ENCODE assay signal across 27 cellular contexts in genomic region chr7:131747625-131748024, GRCh38.
DNase-seq lines count a peak whose midpoint lies in the region; ATAC-seq and TF ChIP-seq lines count a peak whose summit lies in the region.
"Had no signal": no experiment of that assay in that cellular context is flagged by ENCODE, and none has a peak within 500 bp of the region (broad histone marks: within the 10 kb centered on the region; RNA-seq: fewer than 3 reads in every experiment).

No MANE protein-coding gene starts in this region.

- no peak for ATAC-seq in HG02852 (IDR thresholded peaks at IDR 0.05; ENCODE audit: unreplicated experiment)
- ATAC-seq: activated naive CD4-positive, alpha-beta T cell treated with anti-CD3 and anti-CD28 coated beads, Interleukin-2, amount 50 U/mL, for 72 hours; foreskin keratinocyte; mucosa of descending colon; upper lobe of right lung had no signal

- TF ChIP-seq CTCF in BE2C (IDR thresholded peaks at IDR 0.05; ENCODE audit: low read depth, low read length): no peak

- H3K4me1 ChIP-seq in endocrine pancreas (ENCODE audit: control insufficient read depth, insufficient read depth, low read length): no peaks in the 10 kb centered on the region
- no peaks in the 10 kb centered on the region for H3K4me1 ChIP-seq in BE2C
- H3K4me1 ChIP-seq: ascending aorta, foreskin keratinocyte, sigmoid colon, SJSA1, upper lobe of right lung had no signal

- no peaks in the 10 kb centered on the region for H3K36me3 ChIP-seq in endocrine pancreas (ENCODE audit: control insufficient read depth, insufficient read depth, low read length)
- no peaks in the 10 kb centered on the region for H3K36me3 ChIP-seq in BE2C
- H3K36me3 ChIP-seq: ascending aorta, sigmoid colon, SJSA1, upper lobe of right lung had no signal

- peak overlapping the region; percentile 5 for H3K4me3 ChIP-seq in endocrine pancreas (ENCODE audit: control insufficient read depth, insufficient read depth, low read length)
- H3K4me3 ChIP-seq in BE2C (ENCODE audit: low read depth, low read length): no peak overlapping the region
- H3K4me3 ChIP-seq: ascending aorta, dorsolateral prefrontal cortex, mucosa of descending colon, sigmoid colon, SJSA1, upper lobe of right lung had no signal

- H3K27me3 ChIP-seq in endocrine pancreas (ENCODE audit: control insufficient read depth, insufficient read depth, low read length) (no peaks in the 10 kb centered on the region), BE2C (peaks cover 4% of the 10 kb centered on the region; the same call in 1 of the 2 replicates)
- H3K27me3 ChIP-seq: ascending aorta, sigmoid colon, SJSA1, upper lobe of right lung had no signal

- no peak overlapping the region for H3K9ac ChIP-seq in endocrine pancreas (ENCODE audit: control insufficient read depth, insufficient read depth, low read length)

- H3K9me3 ChIP-seq in endocrine pancreas (ENCODE audit: control insufficient read depth, low read length) (no peaks in the 10 kb centered on the region), BE2C (no peaks in the 10 kb centered on the region)
- H3K9me3 ChIP-seq: ascending aorta, mucosa of descending colon, sigmoid colon, SJSA1, upper lobe of right lung had no signal

- DNase-seq in NCI-H510A treated with DMSO at 0.1 percent for 48 hours (lab: John Stamatoyannopoulos, UW) (peak; percentile 5), NCI-H510A (lab: John Stamatoyannopoulos, UW) (no peak), NCI-H1105 treated with DMSO at 0.1 percent for 48 hours (lab: John Stamatoyannopoulos, UW) (peak; percentile 71), BE2C (no peak), iPS-NIHi11 (ENCODE audit: low spot score) (no peak), NCI-H1092 (lab: John Stamatoyannopoulos, UW) (no peak)
- DNase-seq: activated CD4-positive, alpha-beta T cell treated with anti-CD3 and anti-CD28 coated beads, Interleukin-2, amount 10 ng/mL, durations not matched to agents 7 days and 5 days; central memory CD4-positive, alpha-beta T cell; dorsolateral prefrontal cortex; erythroblast; foreskin keratinocyte; GF-D8; HCEC 1CT; islet precursor cell; KG1; mucosa of descending colon; NCI-H1048; NCI-H446; nephron progenitor cell; sigmoid colon; stimulated activated CD8-positive, alpha-beta memory T cell treated with anti-CD3 and anti-CD28 coated beads, Interleukin-4, amount 100 ng/mL, for 48 hours; upper lobe of right lung had no signal

Comparison
In these comparisons a context has a peak if more than half of its experiments do, and no peak if none do; other contexts are left out.
1. DNase-seq: peak in NCI-H510A treated with DMSO at 0.1 percent for 48 hours (single experiment) and NCI-H1105 treated with DMSO at 0.1 percent for 48 hours (single experiment); none in NCI-H510A (single experiment), BE2C (single experiment), iPS-NIHi11 (single experiment) and NCI-H1092 (single experiment).